In the genomic region with DNA sequence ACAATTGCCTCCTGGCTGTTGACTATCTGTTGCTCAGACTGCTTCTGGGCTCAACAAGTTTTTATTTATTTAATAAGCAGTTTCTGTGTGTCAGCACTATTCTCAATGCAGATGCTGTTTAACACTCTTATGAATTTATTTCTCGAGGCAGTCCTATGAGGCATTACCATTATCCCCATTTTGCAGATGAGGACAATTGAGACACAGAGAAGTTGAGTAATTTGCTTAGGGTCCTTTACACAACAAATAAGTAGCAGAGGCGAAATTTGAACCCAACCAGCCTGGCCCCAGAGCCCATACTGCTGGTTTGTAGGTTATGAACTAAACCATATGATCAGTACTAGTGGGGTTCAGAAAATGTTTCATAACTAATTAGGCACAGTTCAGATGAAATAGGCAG, we compare ENCODE assay signal across 27 cellular contexts.
"Had no signal": no experiment of that assay in that cellular context is flagged by ENCODE, and none has a peak within 500 bp of the region (broad histone marks: within the 10 kb centered on the region; RNA-seq: fewer than 3 reads in every experiment).

No MANE protein-coding gene starts in this region.

- H3K9me3 Mint-ChIP-seq: naive B cell had no signal

- ATAC-seq: gastrocnemius medialis, heart right ventricle, left cardiac atrium, left lung, left ventricle myocardium superior, lower lobe of right lung, mucosa of descending colon had no signal

- H3K9me3 ChIP-seq: esophagus muscularis mucosa, gastrocnemius medialis, heart right ventricle, left lung, lower lobe of right lung, mucosa of descending colon had no signal

- H3K27ac ChIP-seq: coronary artery, epithelial cell of prostate, esophagus muscularis mucosa, gastrocnemius medialis, heart right ventricle, left lung, lower lobe of right lung had no signal

- H3K27me3 Mint-ChIP-seq: naive B cell had no signal

- H3K4me3 ChIP-seq: coronary artery, dorsolateral prefrontal cortex, esophagus muscularis mucosa, gastrocnemius medialis, heart right ventricle, left lung, lower lobe of right lung, mucosa of descending colon had no signal

- H3K27me3 ChIP-seq: dorsolateral prefrontal cortex, esophagus muscularis mucosa, gastrocnemius medialis, heart right ventricle, left lung had no signal

- H3K4me1 ChIP-seq: lower lobe of right lung had no signal

- FAIRE-seq: colon, endothelial cell of umbilical vein, islet of Langerhans, keratinocyte had no signal

- H3K27ac Mint-ChIP-seq: mesothelial cell of epicardium, naive B cell had no signal

- H3K4me3 Mint-ChIP-seq: mesothelial cell of epicardium, naive B cell had no signal

- H3K4me1 Mint-ChIP-seq: mesothelial cell of epicardium, naive B cell had no signal

- DNase-seq: dermis blood vessel endothelial cell; dorsolateral prefrontal cortex; effector CD4-positive, alpha-beta T cell; effector memory CD4-positive, alpha-beta T cell; erythroblast; foreskin fibroblast; foreskin melanocyte; gastrocnemius medialis; glutamatergic neuron; head of caudate nucleus; heart right ventricle; hippocampal formation; left cardiac atrium; left lung; left ventricle myocardium superior; lower lobe of right lung; mesenchymal stem cell; mucosa of descending colon; naive B cell had no signal

- H3K36me3 ChIP-seq: esophagus muscularis mucosa, gastrocnemius medialis, heart right ventricle, left lung, lower lobe of right lung had no signal
